ENCODE assay signal across 2 cellular contexts in the genomic region with DNA sequence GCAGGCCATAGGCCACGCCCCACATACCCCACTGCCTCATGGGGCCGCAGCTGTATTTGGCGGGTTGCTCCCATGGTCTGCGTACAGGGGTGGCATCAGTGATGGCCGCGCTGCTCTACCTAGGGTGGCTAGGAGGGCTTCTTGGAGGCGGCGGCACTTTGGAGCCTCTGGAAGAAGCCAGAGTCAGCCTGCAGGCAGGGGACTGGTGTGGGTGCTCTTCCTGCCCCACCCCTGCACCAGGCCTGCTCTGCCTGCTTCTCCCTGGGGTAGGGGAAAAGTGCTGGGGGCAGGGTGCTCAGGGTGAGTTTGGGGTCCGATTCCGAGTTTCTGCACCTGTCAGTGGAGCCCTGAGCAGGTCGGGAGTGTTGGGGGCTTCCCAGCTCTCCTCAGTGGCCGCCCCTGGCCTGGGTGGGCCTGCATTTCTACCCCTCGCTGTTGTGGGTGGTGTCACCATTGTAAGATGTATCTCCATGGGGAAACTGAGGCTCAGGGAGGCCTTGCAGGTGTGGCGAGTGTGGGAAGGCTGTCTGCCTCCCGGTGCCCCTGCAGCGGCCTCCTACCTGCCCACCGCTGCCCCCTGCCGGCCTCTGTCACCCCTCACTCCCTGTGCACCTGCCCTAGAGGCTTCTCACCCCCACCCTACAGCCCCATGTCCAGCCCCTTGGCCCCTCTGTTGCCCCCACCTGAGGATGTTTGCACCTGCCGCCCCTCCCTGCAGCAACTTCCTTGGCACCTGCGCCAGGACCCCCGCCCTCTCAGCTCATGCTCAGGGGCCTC.
TF ChIP-seq lines count a peak whose summit lies in the region.

No MANE protein-coding gene starts in this region.

TF ChIP-seq in WTC11, 78 proteins besides CTCF, POLR2A, EP300 and RAD21:
- TF ChIP-seq GRHL2 (CRISPR knock-in tag; IDR thresholded peaks at IDR 0.05; ENCODE audit: insufficient replicate concordance, severe bottlenecking) (no peak), HMGA2 (CRISPR knock-in tag; IDR thresholded peaks at IDR 0.05) (no peak), MXD4 (CRISPR knock-in tag; IDR thresholded peaks at IDR 0.05; ENCODE audit: borderline replicate concordance) (no peak), ZNF416 (CRISPR knock-in tag; IDR thresholded peaks at IDR 0.05) (no peak), MYBL2 (CRISPR knock-in tag; IDR thresholded peaks at IDR 0.05) (no peak), CREM (CRISPR knock-in tag; IDR thresholded peaks at IDR 0.05) (no peak), USF2 (CRISPR knock-in tag; IDR thresholded peaks at IDR 0.05) (no peak), CBFB (CRISPR knock-in tag; IDR thresholded peaks at IDR 0.05; ENCODE audit: low read depth) (no peak), SMAD3 (CRISPR knock-in tag; IDR thresholded peaks at IDR 0.05; ENCODE audit: borderline replicate concordance) (no peak), FOXJ3 (CRISPR knock-in tag; IDR thresholded peaks at IDR 0.05; ENCODE audit: borderline replicate concordance) (no peak), NR1H2 (CRISPR knock-in tag; IDR thresholded peaks at IDR 0.05) (no peak), NR3C1 (CRISPR knock-in tag; conservative IDR thresholded peaks at IDR 0.05; ENCODE audit: low read depth) (no peak)
- TF ChIP-seq, protein P1, sequence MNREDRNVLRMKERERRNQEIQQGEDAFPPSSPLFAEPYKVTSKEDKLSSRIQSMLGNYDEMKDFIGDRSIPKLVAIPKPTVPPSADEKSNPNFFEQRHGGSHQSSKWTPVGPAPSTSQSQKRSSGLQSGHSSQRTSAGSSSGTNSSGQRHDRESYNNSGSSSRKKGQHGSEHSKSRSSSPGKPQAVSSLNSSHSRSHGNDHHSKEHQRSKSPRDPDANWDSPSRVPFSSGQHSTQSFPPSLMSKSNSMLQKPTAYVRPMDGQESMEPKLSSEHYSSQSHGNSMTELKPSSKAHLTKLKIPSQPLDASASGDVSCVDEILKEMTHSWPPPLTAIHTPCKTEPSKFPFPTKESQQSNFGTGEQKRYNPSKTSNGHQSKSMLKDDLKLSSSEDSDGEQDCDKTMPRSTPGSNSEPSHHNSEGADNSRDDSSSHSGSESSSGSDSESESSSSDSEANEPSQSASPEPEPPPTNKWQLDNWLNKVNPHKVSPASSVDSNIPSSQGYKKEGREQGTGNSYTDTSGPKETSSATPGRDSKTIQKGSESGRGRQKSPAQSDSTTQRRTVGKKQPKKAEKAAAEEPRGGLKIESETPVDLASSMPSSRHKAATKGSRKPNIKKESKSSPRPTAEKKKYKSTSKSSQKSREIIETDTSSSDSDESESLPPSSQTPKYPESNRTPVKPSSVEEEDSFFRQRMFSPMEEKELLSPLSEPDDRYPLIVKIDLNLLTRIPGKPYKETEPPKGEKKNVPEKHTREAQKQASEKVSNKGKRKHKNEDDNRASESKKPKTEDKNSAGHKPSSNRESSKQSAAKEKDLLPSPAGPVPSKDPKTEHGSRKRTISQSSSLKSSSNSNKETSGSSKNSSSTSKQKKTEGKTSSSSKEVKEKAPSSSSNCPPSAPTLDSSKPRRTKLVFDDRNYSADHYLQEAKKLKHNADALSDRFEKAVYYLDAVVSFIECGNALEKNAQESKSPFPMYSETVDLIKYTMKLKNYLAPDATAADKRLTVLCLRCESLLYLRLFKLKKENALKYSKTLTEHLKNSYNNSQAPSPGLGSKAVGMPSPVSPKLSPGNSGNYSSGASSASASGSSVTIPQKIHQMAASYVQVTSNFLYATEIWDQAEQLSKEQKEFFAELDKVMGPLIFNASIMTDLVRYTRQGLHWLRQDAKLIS (CRISPR knock-in tag; IDR thresholded peaks at IDR 0.05; ENCODE audit: borderline replicate concordance): no peak
- TF ChIP-seq, protein P2, sequence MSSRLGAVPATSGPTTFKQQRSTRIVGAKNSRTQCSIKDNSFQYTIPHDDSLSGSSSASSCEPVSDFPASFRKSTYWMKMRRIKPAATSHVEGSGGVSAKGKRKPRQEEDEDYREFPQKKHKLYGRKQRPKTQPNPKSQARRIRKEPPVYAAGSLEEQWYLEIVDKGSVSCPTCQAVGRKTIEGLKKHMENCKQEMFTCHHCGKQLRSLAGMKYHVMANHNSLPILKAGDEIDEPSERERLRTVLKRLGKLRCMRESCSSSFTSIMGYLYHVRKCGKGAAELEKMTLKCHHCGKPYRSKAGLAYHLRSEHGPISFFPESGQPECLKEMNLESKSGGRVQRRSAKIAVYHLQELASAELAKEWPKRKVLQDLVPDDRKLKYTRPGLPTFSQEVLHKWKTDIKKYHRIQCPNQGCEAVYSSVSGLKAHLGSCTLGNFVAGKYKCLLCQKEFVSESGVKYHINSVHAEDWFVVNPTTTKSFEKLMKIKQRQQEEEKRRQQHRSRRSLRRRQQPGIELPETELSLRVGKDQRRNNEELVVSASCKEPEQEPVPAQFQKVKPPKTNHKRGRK (CRISPR knock-in tag; IDR thresholded peaks at IDR 0.05; ENCODE audit: borderline replicate concordance): no peak
TF ChIP-seq in WTC11: peak in this region for 0.

TF ChIP-seq in H1, 55 proteins besides CTCF, POLR2A, EP300 and RAD21:
- no peak for TF ChIP-seq EZH2 (IDR thresholded peaks at IDR 0.05; ENCODE audit: low read depth, low read length, severe bottlenecking)
- TF ChIP-seq RFX5 (IDR thresholded peaks at IDR 0.05; ENCODE audit: borderline replicate concordance, low read depth, low read length): no peak
- no peak for TF ChIP-seq USF2 (IDR thresholded peaks at IDR 0.05; ENCODE audit: low read length)
- TF ChIP-seq CTBP2 (IDR thresholded peaks at IDR 0.05; ENCODE audit: borderline replicate concordance, insufficient read depth, insufficient read length, low read length): no peak
- TF ChIP-seq TBP (IDR thresholded peaks at IDR 0.05; ENCODE audit: low read depth, low read length): no peak
- no peak for TF ChIP-seq YY1 (IDR thresholded peaks at IDR 0.05; ENCODE audit: low read depth, low read length)
- no peak for TF ChIP-seq RNF2 (IDR thresholded peaks at IDR 0.05; ENCODE audit: borderline replicate concordance, low read depth, low read length, missing control alignments, poor library complexity, severe bottlenecking)
- no peak for TF ChIP-seq TAF7 (optimal IDR thresholded peaks at IDR 0.05; ENCODE audit: borderline replicate concordance, low read depth, low read length)
- no peak for TF ChIP-seq GTF2F1 (IDR thresholded peaks at IDR 0.05; ENCODE audit: borderline replicate concordance, low read depth, low read length)
- no peak for TF ChIP-seq KDM1A (IDR thresholded peaks at IDR 0.05; ENCODE audit: borderline replicate concordance, low read length)
- no peak for TF ChIP-seq FOSL1 (IDR thresholded peaks at IDR 0.05; ENCODE audit: insufficient read depth, low read depth, low read length)
- TF ChIP-seq CBX8 (IDR thresholded peaks at IDR 0.05; ENCODE audit: borderline replicate concordance, low read depth, low read length): no peak
TF ChIP-seq in H1: peak in this region for 0.
